8 cellular contexts compared by ENCODE assay signal in the genomic region with DNA sequence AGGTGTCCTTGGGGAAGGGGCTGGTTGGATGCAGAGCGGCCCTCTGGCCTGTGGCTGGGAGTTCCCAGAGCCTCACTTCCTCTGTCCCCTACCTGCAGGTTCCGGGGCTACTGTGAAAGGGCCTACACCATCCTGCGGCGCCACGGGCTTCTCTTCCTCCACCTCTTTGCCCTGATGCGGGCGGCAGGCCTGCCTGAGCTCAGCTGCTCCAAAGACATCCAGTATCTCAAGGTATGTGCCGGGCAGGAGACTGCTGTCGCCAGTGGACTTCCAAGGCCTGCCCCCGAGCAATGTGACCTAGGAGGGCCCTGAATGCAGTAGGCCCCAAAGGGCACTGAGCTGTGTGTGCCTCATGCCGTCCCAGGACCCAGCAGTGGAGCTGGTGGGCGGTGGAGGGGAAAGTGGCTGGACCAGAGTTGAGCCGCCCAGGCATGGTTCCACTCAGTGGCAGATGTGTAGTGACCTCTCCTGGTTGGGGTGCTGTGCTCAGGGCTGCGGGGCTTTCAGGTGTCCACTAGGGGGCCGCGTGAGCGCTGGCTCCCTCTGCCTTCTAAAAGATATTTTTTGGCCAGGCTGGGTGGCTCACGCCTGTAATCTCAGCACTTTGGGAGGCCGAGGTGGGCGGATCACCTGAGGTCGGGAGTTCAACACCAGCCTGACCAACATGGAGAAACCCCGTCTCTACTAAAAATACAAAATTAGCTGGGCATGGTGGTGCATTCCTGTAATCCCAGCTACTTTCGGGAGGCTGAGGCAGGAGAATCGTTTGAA.
DNase-seq lines count a peak whose midpoint lies in the region; ATAC-seq and TF ChIP-seq lines count a peak whose summit lies in the region.

No MANE protein-coding gene starts in this region.

- H3K4me1 ChIP-seq in PC-9 (replicated peaks; ENCODE audit: insufficient read depth): no peaks in the 10 kb centered on the region

- DNase-seq in G401 (ENCODE audit: low spot score): peak; percentile 63
- DNase-seq in PC-9: peak in 1 of 2 experiments; percentile 65
- peak; percentile 73 for DNase-seq in activated T-cell treated with anti-CD3 and anti-CD28 coated beads, Interleukin-2, amount 50 U/mL, for 4 hours
- peak; percentile 37 for DNase-seq in fibroblast of gingiva (ENCODE audit: low read depth)
- DNase-seq in osteocyte (ENCODE audit: extremely low spot score, unreplicated experiment): no peak

- CTCF ChIA-PET in PC-9 (lab: Charles Lee): interaction anchor here (0.5 to 0.7 kb wide), 3 partner anchors 96 to 171 kb away, joined by 3 to 4 read pairs (median 3); no protein-coding TSS in a partner anchor

- no peak overlapping the region for H3K27ac Mint-ChIP-seq in osteocyte (ENCODE audit: unreplicated experiment)

- H3K9me3 Mint-ChIP-seq in activated T-cell treated with anti-CD3 and anti-CD28 coated beads, Interleukin-2, amount 50 U/mL, for 4 hours: no peaks in the 10 kb centered on the region
- no peaks in the 10 kb centered on the region for H3K9me3 Mint-ChIP-seq in osteocyte (ENCODE audit: unreplicated experiment)

- peak; percentile 58 for ATAC-seq in HG03342 (IDR thresholded peaks at IDR 0.05; ENCODE audit: unreplicated experiment)
- peak; percentile 30 to 44 for ATAC-seq in activated T-cell treated with anti-CD3 and anti-CD28 coated beads, Interleukin-2, amount 50 U/mL, for 4 hours
- ATAC-seq in GM18861 (IDR thresholded peaks at IDR 0.05; ENCODE audit: unreplicated experiment): no peak
- ATAC-seq in GM21515 (IDR thresholded peaks at IDR 0.05; ENCODE audit: unreplicated experiment): no peak

- no peaks in the 10 kb centered on the region for H3K9me2 ChIP-seq in PC-9 (ENCODE audit: insufficient read depth)

- POLR2A ChIA-PET in PC-9 (lab: Charles Lee; ENCODE audit: unreplicated experiment): no interaction called here

- no TSS peak for BruUV-seq in PC-9 (replicated peaks; lab: Mats Ljungman, UMichigan)

- H4K20me1 ChIP-seq in PC-9 (ENCODE audit: insufficient read depth): no peaks in the 10 kb centered on the region; the same call in 1 of the 2 replicates

- H3K36me3 ChIP-seq in PC-9 (ENCODE audit: low read depth): no peaks in the 10 kb centered on the region

- no peak overlapping the region for H3K4me3 Mint-ChIP-seq in activated T-cell treated with anti-CD3 and anti-CD28 coated beads, Interleukin-2, amount 50 U/mL, for 4 hours
- no peak overlapping the region for H3K4me3 Mint-ChIP-seq in osteocyte (ENCODE audit: unreplicated experiment)

- in situ Hi-C loops in G401 (cut with HindIII; ENCODE audit: low sequenced_read_pairs): no loop called here

- H3F3A ChIP-seq in PC-9 (ENCODE audit: insufficient read depth, low read depth): no peaks in the 10 kb centered on the region

- no peaks in the 10 kb centered on the region for H3K9me3 ChIP-seq in PC-9 (ENCODE audit: insufficient read depth, low read depth)

- intact Hi-C loops in PC-9 (cut with micrococcal nuclease; ENCODE audit: unreplicated experiment): loop anchor here (1.0 kb wide), 2 partner anchors 98 to 142 kb away; no protein-coding TSS in a partner anchor

- no peak overlapping the region for H3K4me2 ChIP-seq in PC-9

- H3K79me2 ChIP-seq in PC-9 (ENCODE audit: low read depth): no peaks in the 10 kb centered on the region

- no peak overlapping the region for H2AFZ ChIP-seq in PC-9

- H3K27me3 ChIP-seq in PC-9 (ENCODE audit: insufficient read depth, low read depth): no peaks in the 10 kb centered on the region

- peaks cover 55% of the 10 kb centered on the region for H3K4me1 Mint-ChIP-seq in activated T-cell treated with anti-CD3 and anti-CD28 coated beads, Interleukin-2, amount 50 U/mL, for 4 hours (ENCODE audit: low read depth)
- no peaks in the 10 kb centered on the region for H3K4me1 Mint-ChIP-seq in osteocyte (ENCODE audit: unreplicated experiment)

- peak; percentile 84 for TF ChIP-seq CTCF in PC-9 (conservative IDR thresholded peaks at IDR 0.05)
- TF ChIP-seq CTCF in osteocyte (IDR thresholded peaks at IDR 0.05): peak; percentile 81

- no peaks in the 10 kb centered on the region for H3K27me3 Mint-ChIP-seq in activated T-cell treated with anti-CD3 and anti-CD28 coated beads, Interleukin-2, amount 50 U/mL, for 4 hours (ENCODE audit: low read depth)
- no peaks in the 10 kb centered on the region for H3K27me3 Mint-ChIP-seq in osteocyte (ENCODE audit: unreplicated experiment)

- no peak overlapping the region for H3K4me3 ChIP-seq in PC-9

- H3K36me3 Mint-ChIP-seq in activated T-cell treated with anti-CD3 and anti-CD28 coated beads, Interleukin-2, amount 50 U/mL, for 4 hours (ENCODE audit: insufficient read depth): peaks cover 41% of the 10 kb centered on the region
- peaks cover 30% of the 10 kb centered on the region for H3K36me3 Mint-ChIP-seq in osteocyte (ENCODE audit: unreplicated experiment)

- no peak overlapping the region for H3K27ac ChIP-seq in PC-9

Comparison
In these comparisons a context has a peak if more than half of its experiments do, and no peak if none do; other contexts are left out.
1. ATAC-seq: peak in HG03342 (single experiment) and activated T-cell treated with anti-CD3 and anti-CD28 coated beads, Interleukin-2, amount 50 U/mL, for 4 hours (2 of 2); none in GM18861 (single experiment) and GM21515 (single experiment).